Comparison of ENCODE assay signal across 8 cellular contexts in the genomic region with DNA sequence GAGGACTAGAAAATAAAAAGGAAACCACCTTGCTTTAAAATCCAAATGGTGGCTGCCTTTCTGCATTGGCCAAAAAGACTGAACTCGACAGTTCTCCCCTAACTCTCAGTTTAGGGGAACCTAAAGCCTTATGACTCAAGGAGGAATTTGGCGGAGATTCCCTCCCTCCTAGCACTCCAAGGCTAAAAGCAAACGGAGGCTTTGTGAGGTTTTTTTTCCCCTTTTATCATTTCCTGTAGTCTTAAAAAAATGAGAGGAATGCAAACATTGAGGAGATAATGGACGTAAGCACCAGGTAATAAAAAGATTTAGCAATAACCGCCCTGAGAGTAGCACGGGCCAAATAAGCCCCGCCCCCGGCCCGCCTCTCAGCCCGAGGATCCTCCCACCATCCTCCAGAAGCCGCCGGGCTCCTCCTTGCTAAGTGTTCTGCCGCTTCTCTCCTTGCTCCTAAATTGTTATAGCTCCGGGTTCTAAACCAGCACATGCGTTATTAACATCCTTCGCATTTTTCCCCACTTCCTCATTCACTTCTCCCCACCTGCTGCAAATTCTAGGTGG. TPM values are rescaled to one million over a fixed set of nuclear protein-coding genes. Genes with fewer than 3 reads are reported as not detected.
DNase-seq lines count a peak whose midpoint lies in the region; ATAC-seq lines count a peak whose summit lies in the region.

No MANE protein-coding gene starts in this region.

- intact Hi-C loops in naive thymus-derived CD4-positive, alpha-beta T cell (cut with micrococcal nuclease) = loop anchor here in 1 of 2 donors (1.0 kb wide), 1 partner anchor 190 kb away; no protein-coding TSS in a partner anchor

- CTCF ChIA-PET in naive thymus-derived CD4-positive, alpha-beta T cell (lab: Charles Lee) = no interaction called here

- peak overlapping the region; percentile 87 for H3K27ac ChIP-seq in epithelial cell of prostate
- no peak overlapping the region for H3K27ac ChIP-seq in naive thymus-derived CD4-positive, alpha-beta T cell (ENCODE audit: low read depth, low read length)

- peak; percentile 50 for ATAC-seq in naive thymus-derived CD4-positive, alpha-beta T cell
- ATAC-seq in HG03378 (IDR thresholded peaks at IDR 0.05; ENCODE audit: unreplicated experiment) = no peak

- H3K4me1 ChIP-seq in naive thymus-derived CD4-positive, alpha-beta T cell (ENCODE audit: control insufficient read depth in 2 of 2, insufficient read depth in 2 of 2, low read length in 2 of 2) = peaks cover 8 to 36% of the 10 kb centered on the region in 2 donors

- DNase-seq in NCI-H524 (lab: John Stamatoyannopoulos, UW) = peak; percentile 20
- no peak for DNase-seq in NCI-H524 treated with DMSO at 0.1 percent for 48 hours (lab: John Stamatoyannopoulos, UW)
- DNase-seq in NCI-H82 (lab: John Stamatoyannopoulos, UW) = peak; percentile 77
- DNase-seq in activated T-cell treated with anti-CD3 and anti-CD28 coated beads for 24 hours (ENCODE audit: low read depth) = peak; percentile 61
- peak; percentile 80 for DNase-seq in epithelial cell of prostate (ENCODE audit: low read depth, low spot score)
- peak in 6 of 9 donors; percentile 8 to 47 (median 20) for DNase-seq in naive thymus-derived CD4-positive, alpha-beta T cell
- DNase-seq in stimulated activated naive CD4-positive, alpha-beta T cell treated with Interleukin-2 at 50 U/mL for 16 hours (lab: John Stamatoyannopoulos, UW) = peak; percentile 49

- H3K9me3 ChIP-seq in naive thymus-derived CD4-positive, alpha-beta T cell (ENCODE audit: control insufficient read depth in 2 of 3, low read length in 3 of 3) = no peaks in the 10 kb centered on the region

- H3K4me3 ChIP-seq in naive thymus-derived CD4-positive, alpha-beta T cell (ENCODE audit: low read length) = peak overlapping the region; percentile 43

- peaks cover 0 to 2% of the 10 kb centered on the region in 2 donors for H3K27me3 ChIP-seq in naive thymus-derived CD4-positive, alpha-beta T cell (ENCODE audit: control insufficient read depth in 2 of 2, insufficient read depth in 2 of 2, low read length in 2 of 2)

- H3K9me3 Mint-ChIP-seq in naive thymus-derived CD4-positive, alpha-beta T cell = peaks cover 0 to 5% (median 0%) of the 10 kb centered on the region in 11 donors

- H3K4me3 Mint-ChIP-seq in naive thymus-derived CD4-positive, alpha-beta T cell = peak overlapping the region; percentile 2 to 78 (median 62)

- H3K27me3 Mint-ChIP-seq in naive thymus-derived CD4-positive, alpha-beta T cell = peaks cover 25 to 42% (median 33%) of the 10 kb centered on the region in 5 donors

- peaks cover 8 to 31% (median 18%) of the 10 kb centered on the region in 7 donors for H3K4me1 Mint-ChIP-seq in naive thymus-derived CD4-positive, alpha-beta T cell

- peak overlapping the region in 2 of 9 donors; percentile 29 to 46 for H3K27ac Mint-ChIP-seq in naive thymus-derived CD4-positive, alpha-beta T cell

- peaks cover 0 to 4% (median 0%) of the 10 kb centered on the region in 5 donors for H3K36me3 Mint-ChIP-seq in naive thymus-derived CD4-positive, alpha-beta T cell

- H3K36me3 ChIP-seq in naive thymus-derived CD4-positive, alpha-beta T cell (ENCODE audit: control insufficient read depth in 2 of 3, insufficient read depth in 3 of 3, low read length in 3 of 3) = no peaks in the 10 kb centered on the region

- POLR2A ChIA-PET in naive thymus-derived CD4-positive, alpha-beta T cell (lab: Charles Lee) = no interaction called here

RNA-seq across cellular contexts. Expression of a gene that starts 5.8 kb away (rescaled TPM):
- total RNA-seq in naive thymus-derived CD4-positive, alpha-beta T cell = 1 to 10 TPM in 2 of 5 experiments, under 1 TPM in 2, not detected in 1; 0.73 to 9.2 (median 1.6) TPM
- not detected for polyA plus RNA-seq in naive thymus-derived CD4-positive, alpha-beta T cell
